In genomic region chr15:31278544-31279220, GRCh38 we compare ENCODE assay signal across 1 cellular context.
TF ChIP-seq lines count a peak whose summit lies in the region.

No MANE protein-coding gene starts in this region.

TF ChIP-seq in H1, 55 proteins besides CTCF, POLR2A, EP300 and RAD21:
- TF ChIP-seq SIN3A (conservative IDR thresholded peaks at IDR 0.05 in 1 of 2, IDR thresholded peaks at IDR 0.05 in 1 of 2; ENCODE audit: low read depth in 1 of 2, low read length in 2 of 2) (no peak), YY1 (IDR thresholded peaks at IDR 0.05; ENCODE audit: low read depth, low read length) (no peak), CBX5 (IDR thresholded peaks at IDR 0.05; ENCODE audit: low read depth, low read length) (no peak), HDAC2 (IDR thresholded peaks at IDR 0.05; ENCODE audit: borderline replicate concordance in 1 of 2, low read depth in 2 of 2, low read length in 2 of 2) (no peak), ATF2 (IDR thresholded peaks at IDR 0.05; ENCODE audit: low read length) (no peak), PHF8 (conservative IDR thresholded peaks at IDR 0.05; ENCODE audit: low read depth, low read length) (no peak), FOSL1 (IDR thresholded peaks at IDR 0.05; ENCODE audit: insufficient read depth, low read depth, low read length) (no peak), ATF3 (IDR thresholded peaks at IDR 0.05; ENCODE audit: insufficient read depth, low read depth, low read length) (no peak), GTF2F1 (IDR thresholded peaks at IDR 0.05; ENCODE audit: borderline replicate concordance, low read depth, low read length) (no peak), SUZ12 (IDR thresholded peaks at IDR 0.05; ENCODE audit: low read length) (no peak), MAX (IDR thresholded peaks at IDR 0.05) (no peak), CHD7 (IDR thresholded peaks at IDR 0.05; ENCODE audit: insufficient replicate concordance, low read length) (no peak), JUND (IDR thresholded peaks at IDR 0.05; ENCODE audit: low read length) (no peak), TAF7 (optimal IDR thresholded peaks at IDR 0.05; ENCODE audit: borderline replicate concordance, low read depth, low read length) (no peak), HDAC6 (IDR thresholded peaks at IDR 0.05; ENCODE audit: low read depth, low read length) (no peak)
